1 cellular context compared by ENCODE assay signal in genomic region chr5:54310433-54311177, GRCh38.
TF ChIP-seq lines count a peak whose summit lies in the region.

ARL15 (minus strand) TSS chr5:54310573.

TF ChIP-seq in HEK293, 187 proteins besides CTCF, POLR2A, EP300 and RAD21 (continued from another document and continues in another):
- peak; percentile 99 for TF ChIP-seq FEZF1 (tag by site-specific recombination; IDR thresholded peaks at IDR 0.05)
- TF ChIP-seq ZNF660 (tag by site-specific recombination; IDR thresholded peaks at IDR 0.05): peak; percentile 63
- no peak for TF ChIP-seq PRDM1 (tag by site-specific recombination; IDR thresholded peaks at IDR 0.05)
- TF ChIP-seq ZSCAN23 (tag by site-specific recombination; IDR thresholded peaks at IDR 0.05): peak; percentile 79; the same call in 1 of the 2 replicates
- TF ChIP-seq ZNF366 (tag by site-specific recombination; conservative IDR thresholded peaks at IDR 0.05): peak; percentile 75
- TF ChIP-seq ZNF610 (tag by site-specific recombination; IDR thresholded peaks at IDR 0.05; ENCODE audit: borderline replicate concordance): peak; percentile 82; the same call in 1 of the 2 replicates
- no peak for TF ChIP-seq ZNF48 (tag by site-specific recombination; IDR thresholded peaks at IDR 0.05)
- peak; percentile 29; the same call in 1 of the 2 replicates for TF ChIP-seq WT1 (tag by site-specific recombination; IDR thresholded peaks at IDR 0.05)
- peak; percentile 22 for TF ChIP-seq ZBTB26 (tag by site-specific recombination; optimal IDR thresholded peaks at IDR 0.05)
- no peak for TF ChIP-seq ZNF571 (tag by site-specific recombination; IDR thresholded peaks at IDR 0.05)
- TF ChIP-seq, protein P1, sequence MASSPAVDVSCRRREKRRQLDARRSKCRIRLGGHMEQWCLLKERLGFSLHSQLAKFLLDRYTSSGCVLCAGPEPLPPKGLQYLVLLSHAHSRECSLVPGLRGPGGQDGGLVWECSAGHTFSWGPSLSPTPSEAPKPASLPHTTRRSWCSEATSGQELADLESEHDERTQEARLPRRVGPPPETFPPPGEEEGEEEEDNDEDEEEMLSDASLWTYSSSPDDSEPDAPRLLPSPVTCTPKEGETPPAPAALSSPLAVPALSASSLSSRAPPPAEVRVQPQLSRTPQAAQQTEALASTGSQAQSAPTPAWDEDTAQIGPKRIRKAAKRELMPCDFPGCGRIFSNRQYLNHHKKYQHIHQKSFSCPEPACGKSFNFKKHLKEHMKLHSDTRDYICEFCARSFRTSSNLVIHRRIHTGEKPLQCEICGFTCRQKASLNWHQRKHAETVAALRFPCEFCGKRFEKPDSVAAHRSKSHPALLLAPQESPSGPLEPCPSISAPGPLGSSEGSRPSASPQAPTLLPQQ (tag by site-specific recombination; IDR thresholded peaks at IDR 0.05): peak; percentile 44; the same call in 1 of the 2 replicates
- TF ChIP-seq EGR2 (tag by site-specific recombination; IDR thresholded peaks at IDR 0.05; ENCODE audit: low read depth): peak; percentile 82
- TF ChIP-seq GLI2 (tag by site-specific recombination; IDR thresholded peaks at IDR 0.05; ENCODE audit: borderline replicate concordance, low read depth): no peak
- TF ChIP-seq ZFHX2 (tag by site-specific recombination; conservative IDR thresholded peaks at IDR 0.05): peak; percentile 76
- TF ChIP-seq ZSCAN16 (tag by site-specific recombination; IDR thresholded peaks at IDR 0.05): 0 out of 2 replicates have a peak, but pooled peaks have one; percentile 35
- TF ChIP-seq, protein P2, sequence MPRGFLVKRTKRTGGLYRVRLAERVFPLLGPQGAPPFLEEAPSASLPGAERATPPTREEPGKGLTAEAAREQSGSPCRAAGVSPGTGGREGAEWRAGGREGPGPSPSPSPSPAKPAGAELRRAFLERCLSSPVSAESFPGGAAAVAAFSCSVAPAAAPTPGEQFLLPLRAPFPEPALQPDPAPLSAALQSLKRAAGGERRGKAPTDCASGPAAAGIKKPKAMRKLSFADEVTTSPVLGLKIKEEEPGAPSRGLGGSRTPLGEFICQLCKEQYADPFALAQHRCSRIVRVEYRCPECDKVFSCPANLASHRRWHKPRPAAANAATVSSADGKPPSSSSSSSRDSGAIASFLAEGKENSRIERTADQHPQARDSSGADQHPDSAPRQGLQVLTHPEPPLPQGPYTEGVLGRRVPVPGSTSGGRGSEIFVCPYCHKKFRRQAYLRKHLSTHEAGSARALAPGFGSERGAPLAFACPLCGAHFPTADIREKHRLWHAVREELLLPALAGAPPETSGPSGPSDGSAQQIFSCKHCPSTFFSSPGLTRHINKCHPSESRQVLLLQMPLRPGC (tag by site-specific recombination; IDR thresholded peaks at IDR 0.05): peak; percentile 74
- TF ChIP-seq ZNF561 (tag by site-specific recombination; IDR thresholded peaks at IDR 0.05; ENCODE audit: borderline replicate concordance): peak; percentile 24; the same call in 1 of the 2 replicates
- no peak for TF ChIP-seq ZNF473 (tag by site-specific recombination; IDR thresholded peaks at IDR 0.05)
- TF ChIP-seq REST (tag by site-specific recombination; IDR thresholded peaks at IDR 0.05): peak; percentile 35; the same call in 1 of the 2 replicates
- peak; percentile 90 for TF ChIP-seq GLIS2 (tag by site-specific recombination; IDR thresholded peaks at IDR 0.05)
- TF ChIP-seq GLIS1 (tag by site-specific recombination; IDR thresholded peaks at IDR 0.05): peak; percentile 47; the same call in 1 of the 2 replicates
- 0 out of 2 replicates have a peak, but pooled peaks have one; percentile 41 for TF ChIP-seq GLI4 (tag by site-specific recombination; IDR thresholded peaks at IDR 0.05)
- TF ChIP-seq ZXDB (tag by site-specific recombination; IDR thresholded peaks at IDR 0.05): peak; percentile 60; the same call in 1 of the 2 replicates
- TF ChIP-seq ZSCAN30 (tag by site-specific recombination; IDR thresholded peaks at IDR 0.05): peak; percentile 33; the same call in 1 of the 2 replicates
- no peak for TF ChIP-seq ZNF558 (tag by site-specific recombination; IDR thresholded peaks at IDR 0.05)
- no peak for TF ChIP-seq ZNF544 (tag by site-specific recombination; IDR thresholded peaks at IDR 0.05)
- peak; percentile 92 for TF ChIP-seq KLF9 (tag by site-specific recombination; IDR thresholded peaks at IDR 0.05; ENCODE audit: low read depth)
- no peak for TF ChIP-seq PRDM4 (tag by site-specific recombination; IDR thresholded peaks at IDR 0.05)
- TF ChIP-seq ZNF394 (tag by site-specific recombination; IDR thresholded peaks at IDR 0.05; ENCODE audit: borderline replicate concordance): peak; percentile 59; the same call in 1 of the 2 replicates
- peak; percentile 52; the same call in 1 of the 2 replicates for TF ChIP-seq ZNF645 (tag by site-specific recombination; IDR thresholded peaks at IDR 0.05)
- peak; percentile 38; the same call in 1 of the 2 replicates for TF ChIP-seq ZNF324 (tag by site-specific recombination; IDR thresholded peaks at IDR 0.05)
- TF ChIP-seq ZNF530 (tag by site-specific recombination; IDR thresholded peaks at IDR 0.05; ENCODE audit: low read depth): no peak
- TF ChIP-seq ZBTB10 (tag by site-specific recombination; IDR thresholded peaks at IDR 0.05): peak; percentile 36
- peak; percentile 97 for TF ChIP-seq PRDM10 (tag by site-specific recombination; IDR thresholded peaks at IDR 0.05)
- TF ChIP-seq, protein P3, sequence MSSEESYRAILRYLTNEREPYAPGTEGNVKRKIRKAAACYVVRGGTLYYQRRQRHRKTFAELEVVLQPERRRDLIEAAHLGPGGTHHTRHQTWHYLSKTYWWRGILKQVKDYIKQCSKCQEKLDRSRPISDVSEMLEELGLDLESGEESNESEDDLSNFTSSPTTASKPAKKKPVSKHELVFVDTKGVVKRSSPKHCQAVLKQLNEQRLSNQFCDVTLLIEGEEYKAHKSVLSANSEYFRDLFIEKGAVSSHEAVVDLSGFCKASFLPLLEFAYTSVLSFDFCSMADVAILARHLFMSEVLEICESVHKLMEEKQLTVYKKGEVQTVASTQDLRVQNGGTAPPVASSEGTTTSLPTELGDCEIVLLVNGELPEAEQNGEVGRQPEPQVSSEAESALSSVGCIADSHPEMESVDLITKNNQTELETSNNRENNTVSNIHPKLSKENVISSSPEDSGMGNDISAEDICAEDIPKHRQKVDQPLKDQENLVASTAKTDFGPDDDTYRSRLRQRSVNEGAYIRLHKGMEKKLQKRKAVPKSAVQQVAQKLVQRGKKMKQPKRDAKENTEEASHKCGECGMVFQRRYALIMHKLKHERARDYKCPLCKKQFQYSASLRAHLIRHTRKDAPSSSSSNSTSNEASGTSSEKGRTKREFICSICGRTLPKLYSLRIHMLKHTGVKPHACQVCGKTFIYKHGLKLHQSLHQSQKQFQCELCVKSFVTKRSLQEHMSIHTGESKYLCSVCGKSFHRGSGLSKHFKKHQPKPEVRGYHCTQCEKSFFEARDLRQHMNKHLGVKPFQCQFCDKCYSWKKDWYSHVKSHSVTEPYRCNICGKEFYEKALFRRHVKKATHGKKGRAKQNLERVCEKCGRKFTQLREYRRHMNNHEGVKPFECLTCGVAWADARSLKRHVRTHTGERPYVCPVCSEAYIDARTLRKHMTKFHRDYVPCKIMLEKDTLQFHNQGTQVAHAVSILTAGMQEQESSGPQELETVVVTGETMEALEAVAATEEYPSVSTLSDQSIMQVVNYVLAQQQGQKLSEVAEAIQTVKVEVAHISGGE (tag by site-specific recombination; conservative IDR thresholded peaks at IDR 0.05; ENCODE audit: low read depth): peak; percentile 43; the same call in 1 of the 2 replicates
